ENCODE assay signal across 18 cellular contexts in the genomic region with DNA sequence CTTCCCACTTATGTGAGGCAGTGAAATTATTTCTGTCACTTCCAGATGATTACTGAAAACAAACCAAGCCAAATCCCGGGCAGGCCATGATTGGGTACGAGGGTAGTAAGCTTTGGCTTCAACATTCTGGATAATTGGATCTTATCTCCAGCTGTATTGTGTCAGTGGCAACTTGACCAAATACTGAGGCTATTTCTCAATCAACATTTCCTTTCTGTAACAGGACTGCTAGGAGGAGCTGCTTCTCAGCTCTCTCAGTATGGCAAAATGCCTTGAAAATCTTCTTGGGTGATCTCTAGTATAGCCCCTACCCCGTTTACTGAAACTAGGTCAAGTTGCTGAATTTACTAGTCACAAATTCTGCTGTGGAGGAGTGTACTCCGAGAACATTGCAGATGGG.
A peak's percentile ranks its signal among the peaks of the same experiment; 100 is the strongest.
DNase-seq lines count a peak whose midpoint lies in the region; TF ChIP-seq lines count a peak whose summit lies in the region.
"Had no signal": no experiment of that assay in that cellular context is flagged by ENCODE, and none has a peak within 500 bp of the region (broad histone marks: within the 10 kb centered on the region; RNA-seq: fewer than 3 reads in every experiment).

No MANE protein-coding gene starts in this region.

- H3K9me3 ChIP-seq in Caco-2 (no peaks in the 10 kb centered on the region), mesenchymal stem cell (ENCODE audit: control insufficient read depth, low read length) (no peaks in the 10 kb centered on the region), neuronal stem cell (replicated peaks in 1 of 2; ENCODE audit: control insufficient read depth in 2 of 2, insufficient read depth in 1 of 2, low read depth in 1 of 2, low read length in 2 of 2) (no peaks in the 10 kb centered on the region)

- intact Hi-C loops in Caco-2 (cut with micrococcal nuclease; ENCODE audit: unreplicated experiment), result loop anchor here (2.0 kb wide), 1 partner anchor 30 kb away; no protein-coding TSS in a partner anchor

- H3K4me2 ChIP-seq in mesenchymal stem cell (ENCODE audit: low read length, poor library complexity, severe bottlenecking) (no peak overlapping the region), neuronal stem cell (ENCODE audit: insufficient read depth, low read length, poor library complexity, severe bottlenecking) (no peak overlapping the region)

- no peaks in the 10 kb centered on the region for H3K27me3 Mint-ChIP-seq in Caco-2 (ENCODE audit: insufficient read depth, unreplicated experiment)
- H3K27me3 Mint-ChIP-seq: CD4-positive, CD25-positive, alpha-beta regulatory T cell had no signal

- H3K27ac ChIP-seq in mesenchymal stem cell (ENCODE audit: low read length, poor library complexity, severe bottlenecking) (no peak overlapping the region), neuronal stem cell (replicated peaks; ENCODE audit: low read length) (no peak overlapping the region)
- H3K27ac ChIP-seq: GM23248 had no signal

- no TSS peak for BruUV-seq in Caco-2 (replicated peaks; lab: Mats Ljungman, UMichigan)

- H3K18ac ChIP-seq in mesenchymal stem cell (ENCODE audit: low read depth in 1 of 2, low read length in 2 of 2) (no peak overlapping the region), neuronal stem cell (ENCODE audit: low read length) (no peak overlapping the region)

- H3K36me3 ChIP-seq in Caco-2 (ENCODE audit: control insufficient read depth, insufficient read depth, low read length) (no peaks in the 10 kb centered on the region), mesenchymal stem cell (ENCODE audit: control insufficient read depth in 1 of 2, insufficient read depth in 2 of 2, low read depth in 1 of 2, low read length in 2 of 2) (no peaks in the 10 kb centered on the region), neuronal stem cell (replicated peaks in 1 of 2; ENCODE audit: control insufficient read depth in 2 of 2, insufficient read depth in 2 of 2, low read length in 2 of 2) (no peaks in the 10 kb centered on the region)

- H3K23ac ChIP-seq in mesenchymal stem cell (ENCODE audit: low read length in 2 of 2) (no peak overlapping the region), neuronal stem cell (ENCODE audit: low read depth, low read length, poor library complexity) (no peak overlapping the region)

- no peak for TF ChIP-seq CTCF in Caco-2 (IDR thresholded peaks at IDR 0.05; ENCODE audit: insufficient read depth in 1 of 2, low read depth in 1 of 2, low read length in 1 of 2, severe bottlenecking in 1 of 2, unreplicated experiment in 1 of 2)
- no peak for TF ChIP-seq CTCF in choroid plexus epithelial cell (conservative IDR thresholded peaks at IDR 0.05; ENCODE audit: low read depth, low read length)
- TF ChIP-seq CTCF in GM10266 (IDR thresholded peaks at IDR 0.05; ENCODE audit: control insufficient read depth, insufficient read depth, low read depth, missing control alignments), result no peak

- H3K4me3 ChIP-seq in Caco-2 (ENCODE audit: low read depth, low read length) (no peak overlapping the region), choroid plexus epithelial cell (ENCODE audit: low read depth, low read length) (no peak overlapping the region), mesenchymal stem cell (ENCODE audit: insufficient read depth in 1 of 2, low read depth in 1 of 2, low read length in 2 of 2) (no peak overlapping the region), neuronal stem cell (ENCODE audit: low read length in 2 of 2) (no peak overlapping the region)
- H3K4me3 ChIP-seq: GM23248 had no signal

- H3K14ac ChIP-seq in mesenchymal stem cell (ENCODE audit: low read length in 2 of 2) (no peak overlapping the region), neuronal stem cell (ENCODE audit: low read length) (no peak overlapping the region)

- H2BK15ac ChIP-seq in mesenchymal stem cell (ENCODE audit: low read depth, poor library complexity, severe bottlenecking) (no peak overlapping the region), neuronal stem cell (ENCODE audit: low read length) (no peak overlapping the region)

- peak overlapping the region; percentile 57 for H3K27ac Mint-ChIP-seq in Caco-2 (ENCODE audit: unreplicated experiment)
- H3K27ac Mint-ChIP-seq: CD4-positive, CD25-positive, alpha-beta regulatory T cell had no signal

- H3K4me1 ChIP-seq in Caco-2 (peaks cover 19% of the 10 kb centered on the region), mesenchymal stem cell (ENCODE audit: control insufficient read depth, insufficient read depth, low read depth, low read length) (peaks cover 1% of the 10 kb centered on the region), neuronal stem cell (ENCODE audit: control insufficient read depth in 2 of 2, insufficient read depth in 1 of 2, low read depth in 1 of 2, low read length in 2 of 2) (no peaks in the 10 kb centered on the region)

- H4K8ac ChIP-seq in mesenchymal stem cell (ENCODE audit: low read length), result no peak overlapping the region
- no peak overlapping the region for H4K8ac ChIP-seq in neuronal stem cell (ENCODE audit: low read depth, low read length)

- H3K36me3 Mint-ChIP-seq in Caco-2 (ENCODE audit: insufficient read depth, unreplicated experiment), result no peaks in the 10 kb centered on the region
- H3K36me3 Mint-ChIP-seq: CD4-positive, CD25-positive, alpha-beta regulatory T cell had no signal

- no peaks in the 10 kb centered on the region for H3K9me3 Mint-ChIP-seq in Caco-2 (ENCODE audit: unreplicated experiment)
- H3K9me3 Mint-ChIP-seq: CD4-positive, CD25-positive, alpha-beta regulatory T cell had no signal

- WGBS in mesenchymal stem cell, result 92% methylated on average over 2 of the region's 4 CpGs
- no CpG with 5 or more reads among the region's 4 CpGs for WGBS in neuronal stem cell (ENCODE audit: extremely low coverage in 2 of 2, insufficient read length in 2 of 2, insufficient replicate concordance in 1 of 2), 2 donors

- H2AK5ac ChIP-seq in mesenchymal stem cell (ENCODE audit: low read length, severe bottlenecking) (peak overlapping the region; percentile 65), neuronal stem cell (ENCODE audit: low read depth, low read length) (no peak overlapping the region)

- H3K4me3 Mint-ChIP-seq in Caco-2 (ENCODE audit: unreplicated experiment), result no peak overlapping the region
- H3K4me3 Mint-ChIP-seq: CD4-positive, CD25-positive, alpha-beta regulatory T cell had no signal

- CTCF ChIA-PET in Caco-2 (lab: Charles Lee), result no interaction called here

- H2AFZ ChIP-seq in mesenchymal stem cell (ENCODE audit: low read depth, low read length), result no peak overlapping the region
- H2AFZ ChIP-seq in neuronal stem cell (ENCODE audit: low read length), result no peak overlapping the region
- H2AFZ ChIP-seq: GM23248 had no signal

- H3K27me3 ChIP-seq in Caco-2 (replicated peaks; ENCODE audit: control insufficient read depth, insufficient read depth, low read length) (no peaks in the 10 kb centered on the region), mesenchymal stem cell (ENCODE audit: control insufficient read depth in 1 of 2, insufficient read depth in 1 of 2, low read length in 2 of 2) (no peaks in the 10 kb centered on the region), neuronal stem cell (ENCODE audit: control insufficient read depth in 3 of 3, insufficient read depth in 3 of 3, low read depth in 1 of 3, low read length in 3 of 3) (no peaks in the 10 kb centered on the region)

- H2BK12ac ChIP-seq in mesenchymal stem cell (ENCODE audit: low read length in 2 of 2) (no peak overlapping the region), neuronal stem cell (ENCODE audit: low read length) (no peak overlapping the region)

- H3K79me1 ChIP-seq in mesenchymal stem cell (replicated peaks; ENCODE audit: low read length, poor library complexity, severe bottlenecking) (no peaks in the 10 kb centered on the region), neuronal stem cell (ENCODE audit: low read depth, low read length) (no peaks in the 10 kb centered on the region)

- no peaks in the 10 kb centered on the region for H3K4me1 Mint-ChIP-seq in Caco-2 (ENCODE audit: low read depth, unreplicated experiment)
- H3K4me1 Mint-ChIP-seq: CD4-positive, CD25-positive, alpha-beta regulatory T cell had no signal

- POLR2A ChIA-PET in Caco-2 (lab: Charles Lee), result no interaction called here

- H3K9ac ChIP-seq in mesenchymal stem cell (ENCODE audit: low read length), result no peak overlapping the region
- no peak overlapping the region for H3K9ac ChIP-seq in neuronal stem cell (ENCODE audit: low read depth, low read length, poor library complexity)
- H3K9ac ChIP-seq: GM23248 had no signal

- H2BK5ac ChIP-seq in mesenchymal stem cell (ENCODE audit: low read depth, low read length, poor library complexity, severe bottlenecking), result no peak overlapping the region
- no peak overlapping the region for H2BK5ac ChIP-seq in neuronal stem cell (ENCODE audit: low read length)

- DNase-seq in Caco-2 (peak in 1 of 2 experiments; percentile 14), NCI-H226 (peak; percentile 61), choroid plexus epithelial cell (ENCODE audit: low read depth) (peak; percentile 60), mesenchymal stem cell (peak; percentile 17), neuronal stem cell (ENCODE audit: low spot score) (no peak), GM10266 (ENCODE audit: extremely low spot score) (no peak), DMS 273 treated with DMSO at 0.1 percent for 48 hours (lab: John Stamatoyannopoulos, UW) (no peak), NCI-H524 (lab: John Stamatoyannopoulos, UW) (no peak)
- DNase-seq: ACHN; CD4-positive, CD25-positive, alpha-beta regulatory T cell; DMS79; GM23248; KBM-7; MV-4-11; NCI-H2029; NCI-H2171; NCI-H446 treated with DMSO at 0.1 percent for 48 hours; SIG-M5 had no signal

- H4K91ac ChIP-seq in mesenchymal stem cell (ENCODE audit: low read length), result no peak overlapping the region
- H4K91ac ChIP-seq in neuronal stem cell (ENCODE audit: low read depth, low read length, poor library complexity), result no peak overlapping the region

- H2BK120ac ChIP-seq in mesenchymal stem cell (ENCODE audit: low read depth, low read length), result no peak overlapping the region
- H2BK120ac ChIP-seq in neuronal stem cell (ENCODE audit: low read depth, low read length), result no peak overlapping the region

- no peak overlapping the region for H3K4ac ChIP-seq in mesenchymal stem cell (ENCODE audit: low read depth in 1 of 2, low read length in 2 of 2)
- H3K4ac ChIP-seq in neuronal stem cell (ENCODE audit: low read length), result no peak overlapping the region

Comparison
In these comparisons a context has a peak if more than half of its experiments do, and no peak if none do; other contexts are left out.
1. DNase-seq: peak in NCI-H226 (single experiment), choroid plexus epithelial cell (single experiment) and mesenchymal stem cell (single experiment); none in neuronal stem cell (single experiment), GM10266 (single experiment), DMS 273 treated with DMSO at 0.1 percent for 48 hours (single experiment) and NCI-H524 (0 of 2).